26 cellular contexts compared by ENCODE assay signal in genomic region chr2:26897807-26898479, GRCh38. TPM values are rescaled to one million over a fixed set of nuclear protein-coding genes. Genes with fewer than 3 reads are reported as not detected.
DNase-seq lines count a peak whose midpoint lies in the region; TF ChIP-seq lines count a peak whose summit lies in the region.
"Had no signal": no experiment of that assay in that cellular context is flagged by ENCODE, and none has a peak within 500 bp of the region (broad histone marks: within the 10 kb centered on the region; RNA-seq: fewer than 3 reads in every experiment).

No MANE protein-coding gene starts in this region.

- H2BK5ac ChIP-seq in neuronal stem cell (ENCODE audit: low read length), result no peak overlapping the region

- peaks cover 18% of the 10 kb centered on the region for H3K9me3 Mint-ChIP-seq in glutamatergic neuron (ENCODE audit: unreplicated experiment)

- no CpG with 5 or more reads among the region's 3 CpGs for WGBS in neuronal stem cell (ENCODE audit: extremely low coverage in 2 of 2, insufficient read length in 2 of 2, insufficient replicate concordance in 1 of 2), 2 donors

- peak overlapping the region; percentile 5 for H3K18ac ChIP-seq in neuronal stem cell (ENCODE audit: low read length)

- H3K27me3 ChIP-seq in neuronal stem cell (ENCODE audit: control insufficient read depth in 3 of 3, insufficient read depth in 3 of 3, low read depth in 1 of 3, low read length in 3 of 3), result no peaks in the 10 kb centered on the region

- no peak overlapping the region for H4K8ac ChIP-seq in neuronal stem cell (ENCODE audit: low read depth, low read length)

- no peak overlapping the region for H2AK5ac ChIP-seq in neuronal stem cell (ENCODE audit: low read depth, low read length)

- H3K27ac Mint-ChIP-seq in glutamatergic neuron (ENCODE audit: unreplicated experiment), result peak overlapping the region; percentile 15

- H3K27ac ChIP-seq in angular gyrus (ENCODE audit: low read depth, low read length) (peak overlapping the region; percentile 42), neuronal stem cell (replicated peaks; ENCODE audit: low read length) (no peak overlapping the region), temporal lobe (ENCODE audit: low read depth, low read length) (peak overlapping the region; percentile 14)
- H3K27ac ChIP-seq: SJSA1 had no signal

- H2BK120ac ChIP-seq in neuronal stem cell (ENCODE audit: low read depth, low read length), result no peak overlapping the region

- no peak overlapping the region for H3K4ac ChIP-seq in neuronal stem cell (ENCODE audit: low read length)

- H3K4me2 ChIP-seq in neuronal stem cell (ENCODE audit: insufficient read depth, low read length, poor library complexity, severe bottlenecking), result no peak overlapping the region

- peaks cover 3 to 5% of the 10 kb centered on the region in 2 donors for H3K9me3 ChIP-seq in neuronal stem cell (replicated peaks in 1 of 2; ENCODE audit: control insufficient read depth in 2 of 2, insufficient read depth in 1 of 2, low read depth in 1 of 2, low read length in 2 of 2)
- H3K9me3 ChIP-seq: SJSA1 had no signal

- no peak overlapping the region for H4K91ac ChIP-seq in neuronal stem cell (ENCODE audit: low read depth, low read length, poor library complexity)

- no peak overlapping the region for H3K9ac ChIP-seq in neuronal stem cell (ENCODE audit: low read depth, low read length, poor library complexity)

- DNase-seq in glutamatergic neuron (no peak), neuronal stem cell (ENCODE audit: low spot score) (no peak), NCI-H82 treated with DMSO at 0.1 percent for 48 hours (lab: John Stamatoyannopoulos, UW; ENCODE audit: unreplicated experiment) (no peak), NCI-H1930 (lab: John Stamatoyannopoulos, UW) (no peak), SW 1271 (lab: John Stamatoyannopoulos, UW) (no peak)
- DNase-seq: Calu3, DMS79 treated with DMSO at 0.1 percent for 48 hours, GF-D8, Karpas-422, MV-4-11, NCI-H1105, NCI-H1436 treated with DMSO at 0.1 percent for 48 hours, NCI-H187 treated with DMSO at 0.1 percent for 48 hours, NCI-H2107, NCI-H446, NCI-H524 treated with DMSO at 0.1 percent for 48 hours, NCI-H82, Right ventricle myocardium superior, RPMI8226 had no signal

- H2BK12ac ChIP-seq in neuronal stem cell (ENCODE audit: low read length), result no peak overlapping the region

- peaks cover 30 to 93% of the 10 kb centered on the region in 2 donors for H3K36me3 ChIP-seq in neuronal stem cell (replicated peaks in 1 of 2; ENCODE audit: control insufficient read depth in 2 of 2, insufficient read depth in 2 of 2, low read length in 2 of 2)
- H3K36me3 ChIP-seq: SJSA1 had no signal

- peaks cover 52% of the 10 kb centered on the region for H3K4me1 Mint-ChIP-seq in glutamatergic neuron (ENCODE audit: low read depth, unreplicated experiment)

- no peak for TF ChIP-seq CTCF in glutamatergic neuron (IDR thresholded peaks at IDR 0.05; ENCODE audit: partially characterized antibody, unreplicated experiment)

- H2BK15ac ChIP-seq in neuronal stem cell (ENCODE audit: low read length), result no peak overlapping the region

- no peak overlapping the region for H3K4me3 Mint-ChIP-seq in glutamatergic neuron (ENCODE audit: unreplicated experiment)

- H3K23ac ChIP-seq in neuronal stem cell (ENCODE audit: low read depth, low read length, poor library complexity), result peak overlapping the region; percentile 68

- no peak overlapping the region for H3K14ac ChIP-seq in neuronal stem cell (ENCODE audit: low read length)

- no peak overlapping the region for H2AFZ ChIP-seq in neuronal stem cell (ENCODE audit: low read length)

- peaks cover 12% of the 10 kb centered on the region for H3K36me3 Mint-ChIP-seq in glutamatergic neuron (ENCODE audit: unreplicated experiment)

- no peak overlapping the region for H3K4me3 ChIP-seq in neuronal stem cell (ENCODE audit: low read length in 2 of 2)
- H3K4me3 ChIP-seq: SJSA1 had no signal

- peaks cover 10% of the 10 kb centered on the region for H3K79me1 ChIP-seq in neuronal stem cell (ENCODE audit: low read depth, low read length)

- peaks cover 6% of the 10 kb centered on the region for H3K27me3 Mint-ChIP-seq in glutamatergic neuron (ENCODE audit: unreplicated experiment)

- H3K4me1 ChIP-seq in neuronal stem cell (ENCODE audit: control insufficient read depth in 2 of 2, insufficient read depth in 1 of 2, low read depth in 1 of 2, low read length in 2 of 2), result peaks cover 15 to 23% of the 10 kb centered on the region in 2 donors
- H3K4me1 ChIP-seq: SJSA1 had no signal

RNA-seq across cellular contexts. Expression of gene DPYSL5, which starts 50.0 kb away (rescaled TPM):
- total RNA-seq in glutamatergic neuron (ENCODE audit: unreplicated experiment), result 313 TPM
- 77.1 TPM for polyA plus RNA-seq in neuronal stem cell (2013, experiment 1 of 2)
- 77.6 TPM for polyA plus RNA-seq in neuronal stem cell (2013, experiment 2 of 2)
- total RNA-seq in temporal lobe, result 151 TPM
- total RNA-seq: Calu3, HepG2, HT-29, M059J, Right ventricle myocardium superior, SJSA1 had no signal
- polyA plus RNA-seq: BJ had no signal
